In the genomic region with DNA sequence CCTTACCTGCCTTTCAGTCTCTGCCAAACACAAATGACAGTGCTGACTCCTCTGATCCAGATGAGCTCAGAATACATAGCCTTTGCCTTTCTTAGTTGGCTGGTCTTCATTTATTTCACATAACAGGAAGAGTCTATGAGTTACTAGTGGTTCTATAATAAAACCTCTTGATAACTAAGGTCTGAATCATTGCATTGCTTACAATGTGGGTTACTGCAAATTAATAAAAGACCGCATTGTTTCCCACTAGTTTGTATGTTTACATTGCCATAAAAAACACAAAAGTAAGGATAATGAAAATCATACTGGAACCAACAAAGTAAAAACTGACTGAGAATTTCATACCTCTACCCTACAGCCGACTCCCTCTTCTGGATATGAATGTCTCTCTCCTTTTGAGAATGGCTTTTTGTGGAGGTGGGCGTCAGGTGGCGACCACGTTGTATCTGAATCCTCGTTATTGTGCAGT, we compare ENCODE assay signal across 15 cellular contexts.
DNase-seq lines count a peak whose midpoint lies in the region; ATAC-seq and TF ChIP-seq lines count a peak whose summit lies in the region.
"Had no signal": no experiment of that assay in that cellular context is flagged by ENCODE, and none has a peak within 500 bp of the region (broad histone marks: within the 10 kb centered on the region; RNA-seq: fewer than 3 reads in every experiment).

No MANE protein-coding gene starts in this region.

- BruUV-seq in MCF 10A (replicated peaks; lab: Mats Ljungman, UMichigan), result no TSS peak

- CTCF ChIA-PET in MCF 10A (lab: Yijun Ruan, JAX), result interaction anchor here (0.6 to 2.6 kb wide), 8 partner anchors 94 to 1566 kb away, joined by 3 to 12 read pairs (median 5); no protein-coding TSS in a partner anchor

- intact Hi-C loops in MCF 10A (cut with micrococcal nuclease), result no loop called here
- intact Hi-C loops in breast epithelium (cut with DNase I; ENCODE audit: low total_unique reads), result loop anchor here (10.0 kb wide), 1 partner anchor 109 kb away; no protein-coding TSS in a partner anchor
- intact Hi-C loops in thyroid gland (cut with DNase I), result loop anchor here (10.0 kb wide), 1 partner anchor 1529 kb away; no protein-coding TSS in a partner anchor

- H3K27me3 Mint-ChIP-seq in MCF 10A (ENCODE audit: insufficient read depth, unreplicated experiment), result no peaks in the 10 kb centered on the region

- TF ChIP-seq CTCF in MCF 10A (IDR thresholded peaks at IDR 0.05; ENCODE audit: unreplicated experiment) (no peak), breast epithelium (IDR thresholded peaks at IDR 0.05) (no peak), RWPE2 (IDR thresholded peaks at IDR 0.05; ENCODE audit: poor library complexity, severe bottlenecking) (peak; percentile 26), fibroblast of mammary gland (conservative IDR thresholded peaks at IDR 0.05; ENCODE audit: control insufficient read depth, insufficient read depth, low read depth, low read length) (peak; percentile 13), thyroid gland (IDR thresholded peaks at IDR 0.05) (no peak)

- H3K36me3 Mint-ChIP-seq in MCF 10A (ENCODE audit: insufficient read depth, unreplicated experiment), result no peaks in the 10 kb centered on the region
- H3K36me3 Mint-ChIP-seq: activated naive CD8-positive, alpha-beta T cell treated with anti-CD3 and anti-CD28 coated beads, Interleukin-2, amount 10 ng/mL, durations not matched to agents 7 days and 5 days had no signal

- ATAC-seq in RWPE2 (ENCODE audit: low read depth) (peak; percentile 93), HG02938 (IDR thresholded peaks at IDR 0.05; ENCODE audit: unreplicated experiment) (no peak)
- ATAC-seq: stimulated activated naive CD8-positive, alpha-beta T cell treated with anti-CD3 and anti-CD28 coated beads, Interleukin-15, Interleukin-2, amounts not matched to agents 100 U/mL and 50 U/mL, for 24 hours had no signal

- no peaks in the 10 kb centered on the region for H3K36me3 ChIP-seq in breast epithelium
- H3K36me3 ChIP-seq in RWPE2 (ENCODE audit: low read depth), result no peaks in the 10 kb centered on the region
- no peaks in the 10 kb centered on the region for H3K36me3 ChIP-seq in thyroid gland

- TF ChIP-seq POLR2A in breast epithelium (IDR thresholded peaks at IDR 0.05) (no peak), thyroid gland (IDR thresholded peaks at IDR 0.05) (no peak)

- H3K4me3 ChIP-seq in breast epithelium (no peak overlapping the region), RWPE2 (ENCODE audit: severe bottlenecking) (no peak overlapping the region), fibroblast of mammary gland (ENCODE audit: control insufficient read depth, low read depth, low read length) (peak overlapping the region; percentile 48), thyroid gland (replicated peaks in 1 of 3) (no peak overlapping the region)

- peak overlapping the region; percentile 36 for H3K27ac Mint-ChIP-seq in MCF 10A (ENCODE audit: low read depth, unreplicated experiment)
- H3K27ac Mint-ChIP-seq: activated naive CD8-positive, alpha-beta T cell treated with anti-CD3 and anti-CD28 coated beads, Interleukin-2, amount 10 ng/mL, durations not matched to agents 7 days and 5 days; nephron progenitor cell had no signal

- H3K4me1 Mint-ChIP-seq in MCF 10A (ENCODE audit: insufficient read depth, unreplicated experiment), result peaks cover 19% of the 10 kb centered on the region
- H3K4me1 Mint-ChIP-seq: activated naive CD8-positive, alpha-beta T cell treated with anti-CD3 and anti-CD28 coated beads, Interleukin-2, amount 10 ng/mL, durations not matched to agents 7 days and 5 days had no signal

- no peak overlapping the region for H3K4me3 Mint-ChIP-seq in MCF 10A (ENCODE audit: unreplicated experiment)
- H3K4me3 Mint-ChIP-seq: activated naive CD8-positive, alpha-beta T cell treated with anti-CD3 and anti-CD28 coated beads, Interleukin-2, amount 10 ng/mL, durations not matched to agents 7 days and 5 days; nephron progenitor cell had no signal

- WGBS in thyroid gland, 2 donors, result 86 to 93% methylated on average over 6 of the region's 6 CpGs

- POLR2A ChIA-PET in MCF 10A (lab: Yijun Ruan, JAX), result interaction anchor here (0.6 to 4.6 kb wide), 10 partner anchors 16 to 989 kb away, joined by 3 to 26 read pairs (median 4); no protein-coding TSS in a partner anchor

- H3K27me3 ChIP-seq in breast epithelium, result no peaks in the 10 kb centered on the region
- no peaks in the 10 kb centered on the region for H3K27me3 ChIP-seq in RWPE2 (ENCODE audit: insufficient read depth, poor library complexity, severe bottlenecking)
- H3K27me3 ChIP-seq in thyroid gland, result no peaks in the 10 kb centered on the region

- H3K27ac ChIP-seq in breast epithelium (no peak overlapping the region), RWPE2 (ENCODE audit: poor library complexity, severe bottlenecking) (peak overlapping the region; percentile 100), thyroid gland (no peak overlapping the region)

- H3K9me3 Mint-ChIP-seq in MCF 10A (ENCODE audit: unreplicated experiment), result no peaks in the 10 kb centered on the region
- H3K9me3 Mint-ChIP-seq: activated naive CD8-positive, alpha-beta T cell treated with anti-CD3 and anti-CD28 coated beads, Interleukin-2, amount 10 ng/mL, durations not matched to agents 7 days and 5 days; nephron progenitor cell had no signal

- H3K4me1 ChIP-seq in breast epithelium (no peaks in the 10 kb centered on the region), RWPE2 (ENCODE audit: insufficient read depth, poor library complexity, severe bottlenecking) (peaks cover 40% of the 10 kb centered on the region), thyroid gland (no peaks in the 10 kb centered on the region)

- DNase-seq in MCF 10A (ENCODE audit: unreplicated experiment) (no peak), breast epithelium (ENCODE audit: low spot score in 2 of 2) (no peak), RWPE2 (ENCODE audit: low spot score) (no peak), fibroblast of mammary gland (ENCODE audit: low read depth) (peak; percentile 94), stromal cell of bone marrow (ENCODE audit: low read depth) (peak; percentile 55), thyroid gland (no peak), NCI-H2107 treated with DMSO at 0.1 percent for 48 hours (lab: John Stamatoyannopoulos, UW; ENCODE audit: unreplicated experiment) (no peak)
- DNase-seq: activated naive CD8-positive, alpha-beta T cell treated with anti-CD3 and anti-CD28 coated beads, Interleukin-2, amount 10 ng/mL, durations not matched to agents 7 days and 5 days; C1 segment of cervical spinal cord; H7; islet precursor cell; NCI-H774; nephron progenitor cell; stimulated activated naive CD8-positive, alpha-beta T cell treated with anti-CD3 and anti-CD28 coated beads, Interleukin-15, Interleukin-2, amounts not matched to agents 100 U/mL and 50 U/mL, for 24 hours had no signal

- no peaks in the 10 kb centered on the region for H3K9me3 ChIP-seq in breast epithelium
- no peaks in the 10 kb centered on the region for H3K9me3 ChIP-seq in RWPE2 (ENCODE audit: severe bottlenecking)
- no peaks in the 10 kb centered on the region for H3K9me3 ChIP-seq in thyroid gland

Comparison
In these comparisons a context has a peak if more than half of its experiments do, and no peak if none do; other contexts are left out.
1. DNase-seq: peak in fibroblast of mammary gland (single experiment) and stromal cell of bone marrow (single experiment); none in MCF 10A (single experiment), breast epithelium (0 of 2), RWPE2 (single experiment), thyroid gland (0 of 2) and NCI-H2107 treated with DMSO at 0.1 percent for 48 hours (single experiment).
2. CTCF ChIP-seq: peak in RWPE2 (single experiment) and fibroblast of mammary gland (single experiment); none in MCF 10A (single experiment), breast epithelium (0 of 3) and thyroid gland (0 of 6).